ENCODE assay signal across 13 cellular contexts in genomic region chr6:36820700-36821580, GRCh38. TPM values are rescaled to one million over a fixed set of nuclear protein-coding genes. Genes with fewer than 3 reads are reported as not detected.
A peak's percentile ranks its signal among the peaks of the same experiment; 100 is the strongest.
DNase-seq lines count a peak whose midpoint lies in the region; ATAC-seq and TF ChIP-seq lines count a peak whose summit lies in the region.
"Had no signal": no experiment of that assay in that cellular context is flagged by ENCODE, and none has a peak within 500 bp of the region (broad histone marks: within the 10 kb centered on the region; RNA-seq: fewer than 3 reads in every experiment).

No MANE protein-coding gene starts in this region.

- DNase-seq in heart left ventricle (peak in 2 of 5 donors; percentile 65 to 76), left ventricle myocardium inferior (no peak), glomerular visceral epithelial cell (ENCODE audit: extremely low spot score) (peak; percentile 55), type B pancreatic cell (ENCODE audit: extremely low spot score, unreplicated experiment) (no peak), esophagus squamous epithelium (lab: John Stamatoyannopoulos, UW) (no peak), NCI-H2107 (lab: John Stamatoyannopoulos, UW) (no peak)
- DNase-seq: activated CD4-positive, alpha-beta T cell treated with anti-CD3 and anti-CD28 coated beads for 1 hour; activated naive CD8-positive, alpha-beta T cell treated with anti-CD3 and anti-CD28 coated beads for 36 hours; transverse colon had no signal

- 61 to 75% (median 73%) methylated on average over 12 of the region's 12 CpGs for WGBS in heart left ventricle, 4 donors
- WGBS in esophagus squamous epithelium, 2 donors = 40 to 60% methylated on average over 10 to 12 of the region's 12 CpGs

- H3K36me3 ChIP-seq in heart left ventricle (no peaks in the 10 kb centered on the region), left ventricle myocardium inferior (no peaks in the 10 kb centered on the region), esophagus squamous epithelium (no peaks in the 10 kb centered on the region)
- H3K36me3 ChIP-seq: gastroesophageal sphincter, transverse colon had no signal

- ATAC-seq in heart left ventricle (peak in 1 of 4 donors; percentile 71), HG02970 (IDR thresholded peaks at IDR 0.05; ENCODE audit: low FRiP score, unreplicated experiment) (no peak)
- ATAC-seq in activated T-helper 17 cell treated with anti-CD3 and anti-CD28 coated beads, Interleukin-2, amount 50 U/mL, for 72 hours (replicated peaks) = no peak
- ATAC-seq: A549, gastroesophageal sphincter had no signal

- peaks cover 0 to 56% (median 34%) of the 10 kb centered on the region in 12 donors for H3K4me1 ChIP-seq in heart left ventricle
- peaks cover 51% of the 10 kb centered on the region for H3K4me1 ChIP-seq in left ventricle myocardium inferior
- H3K4me1 ChIP-seq in esophagus squamous epithelium = peaks cover 0 to 55% (median 27%) of the 10 kb centered on the region in 3 donors
- H3K4me1 ChIP-seq: A549, gastroesophageal sphincter, transverse colon had no signal

- no peak overlapping the region for H3K4me3 Mint-ChIP-seq in activated T-helper 17 cell treated with anti-CD3 and anti-CD28 coated beads, Interleukin-2, amount 50 U/mL, for 72 hours
- no peak overlapping the region for H3K4me3 Mint-ChIP-seq in type B pancreatic cell
- H3K4me3 Mint-ChIP-seq: activated naive CD8-positive, alpha-beta T cell treated with anti-CD3 and anti-CD28 coated beads for 36 hours had no signal

- H3K4me3 ChIP-seq in heart left ventricle = no peak overlapping the region
- H3K4me3 ChIP-seq in left ventricle myocardium inferior = no peak overlapping the region
- no peak overlapping the region for H3K4me3 ChIP-seq in esophagus squamous epithelium
- H3K4me3 ChIP-seq: A549, gastroesophageal sphincter, transverse colon had no signal

- H3K9me3 ChIP-seq in heart left ventricle = no peaks in the 10 kb centered on the region
- no peaks in the 10 kb centered on the region for H3K9me3 ChIP-seq in left ventricle myocardium inferior (replicated peaks)
- H3K9me3 ChIP-seq in esophagus squamous epithelium = no peaks in the 10 kb centered on the region
- H3K9me3 ChIP-seq: A549, gastroesophageal sphincter, transverse colon had no signal

- TF ChIP-seq POLR2A in heart left ventricle (IDR thresholded peaks at IDR 0.05) (no peak), esophagus squamous epithelium (IDR thresholded peaks at IDR 0.05) (no peak)

- peak overlapping the region; percentile 69 for H3K27ac Mint-ChIP-seq in activated T-helper 17 cell treated with anti-CD3 and anti-CD28 coated beads, Interleukin-2, amount 50 U/mL, for 72 hours
- peak overlapping the region; percentile 29 for H3K27ac Mint-ChIP-seq in type B pancreatic cell
- H3K27ac Mint-ChIP-seq: activated naive CD8-positive, alpha-beta T cell treated with anti-CD3 and anti-CD28 coated beads for 36 hours had no signal

- no peaks in the 10 kb centered on the region for H3K27me3 Mint-ChIP-seq in activated T-helper 17 cell treated with anti-CD3 and anti-CD28 coated beads, Interleukin-2, amount 50 U/mL, for 72 hours
- H3K27me3 Mint-ChIP-seq in type B pancreatic cell = no peaks in the 10 kb centered on the region
- H3K27me3 Mint-ChIP-seq: activated naive CD8-positive, alpha-beta T cell treated with anti-CD3 and anti-CD28 coated beads for 36 hours had no signal

- H3K27ac ChIP-seq in heart left ventricle = peak overlapping the region in 8 of 12 donors; percentile 32 to 94 (median 80)
- no peak overlapping the region for H3K27ac ChIP-seq in left ventricle myocardium inferior (replicated peaks)
- H3K27ac ChIP-seq in esophagus squamous epithelium = peak overlapping the region in 2 of 4 donors; percentile 32 to 77
- H3K27ac ChIP-seq: A549, transverse colon had no signal

- intact Hi-C loops in heart left ventricle (cut with DNase I) (loop anchor here in 1 of 10 donors (10.0 kb wide), 1 partner anchor 196 kb away; no protein-coding TSS in a partner anchor), left ventricle myocardium inferior (cut with micrococcal nuclease) (no loop called here), esophagus squamous epithelium (cut with DNase I) (no loop called here)

- H3K9me3 Mint-ChIP-seq in activated T-helper 17 cell treated with anti-CD3 and anti-CD28 coated beads, Interleukin-2, amount 50 U/mL, for 72 hours = no peaks in the 10 kb centered on the region
- no peaks in the 10 kb centered on the region for H3K9me3 Mint-ChIP-seq in type B pancreatic cell
- H3K9me3 Mint-ChIP-seq: activated naive CD8-positive, alpha-beta T cell treated with anti-CD3 and anti-CD28 coated beads for 36 hours had no signal

- H3K27me3 ChIP-seq in heart left ventricle (no peaks in the 10 kb centered on the region), left ventricle myocardium inferior (ENCODE audit: low read depth) (no peaks in the 10 kb centered on the region), esophagus squamous epithelium (no peaks in the 10 kb centered on the region)
- H3K27me3 ChIP-seq: gastroesophageal sphincter, transverse colon had no signal

- no peaks in the 10 kb centered on the region for H3K4me1 Mint-ChIP-seq in activated T-helper 17 cell treated with anti-CD3 and anti-CD28 coated beads, Interleukin-2, amount 50 U/mL, for 72 hours
- peaks cover 48% of the 10 kb centered on the region for H3K4me1 Mint-ChIP-seq in type B pancreatic cell (ENCODE audit: unreplicated experiment)
- H3K4me1 Mint-ChIP-seq: activated naive CD8-positive, alpha-beta T cell treated with anti-CD3 and anti-CD28 coated beads for 36 hours had no signal

- no peaks in the 10 kb centered on the region for H3K36me3 Mint-ChIP-seq in activated T-helper 17 cell treated with anti-CD3 and anti-CD28 coated beads, Interleukin-2, amount 50 U/mL, for 72 hours (ENCODE audit: low read depth)
- no peaks in the 10 kb centered on the region for H3K36me3 Mint-ChIP-seq in type B pancreatic cell
- H3K36me3 Mint-ChIP-seq: activated naive CD8-positive, alpha-beta T cell treated with anti-CD3 and anti-CD28 coated beads for 36 hours had no signal

- TF ChIP-seq CTCF in heart left ventricle (IDR thresholded peaks at IDR 0.05) (no peak), left ventricle myocardium inferior (IDR thresholded peaks at IDR 0.05; ENCODE audit: borderline replicate concordance) (no peak), type B pancreatic cell (conservative IDR thresholded peaks at IDR 0.05) (no peak), esophagus squamous epithelium (IDR thresholded peaks at IDR 0.05) (no peak)

RNA-seq across cellular contexts. Expression of gene CPNE5, which starts 18.3 kb away (rescaled TPM):
- 100 to 1,000 TPM in 1 of 9 donors, 10 to 100 TPM in 7, 1 to 10 TPM in 1; 5.2 to 111 (median 28.4) TPM for total RNA-seq in heart left ventricle
- polyA plus RNA-seq in heart left ventricle = 10 to 100 TPM in 1 of 2 donors, 1 to 10 TPM in 1; 4.0 to 12.1 TPM
- total RNA-seq in left ventricle myocardium inferior = 26.5 TPM
- 1 to 10 TPM; 2.2 to 3.9 TPM for total RNA-seq in activated T-helper 17 cell treated with anti-CD3 and anti-CD28 coated beads, Interleukin-2, amount 50 U/mL, for 72 hours
- total RNA-seq in type B pancreatic cell (ENCODE audit: low replicate concordance) = 0.14 and 0.72 TPM in 2 replicates
- 1 to 10 TPM; 1.2 to 2.5 (median 1.5) TPM for total RNA-seq in esophagus squamous epithelium

RNA-seq across cellular contexts. Expression of gene PPIL1, which starts 53.7 kb away (rescaled TPM):
- 10 to 100 TPM; 30.9 to 61.6 (median 42.6) TPM for total RNA-seq in heart left ventricle
- polyA plus RNA-seq in heart left ventricle = 10 to 100 TPM; 42.6 to 69.3 TPM
- total RNA-seq in left ventricle myocardium inferior = 69.1 TPM
- 10 to 100 TPM; 23.6 to 60.3 TPM for total RNA-seq in activated T-helper 17 cell treated with anti-CD3 and anti-CD28 coated beads, Interleukin-2, amount 50 U/mL, for 72 hours
- 35.1 and 50.4 TPM in 2 replicates for total RNA-seq in type B pancreatic cell (ENCODE audit: low replicate concordance)
- total RNA-seq in esophagus squamous epithelium = 10 to 100 TPM; 13.4 to 35.4 (median 28.7) TPM
